In genomic region chr10:25080880-25081581, GRCh38 we compare ENCODE assay signal across 8 cellular contexts.
DNase-seq lines count a peak whose midpoint lies in the region; ATAC-seq and TF ChIP-seq lines count a peak whose summit lies in the region.

No MANE protein-coding gene starts in this region.

- peak; percentile 77 for DNase-seq in BE2C
- peak; percentile 41 for DNase-seq in GM19238 (ENCODE audit: insufficient read length, low spot score)
- peak; percentile 78 to 93 for DNase-seq in NCI-H446 (lab: John Stamatoyannopoulos, UW)
- DNase-seq in activated CD4-positive, alpha-beta T cell treated with anti-CD3 and anti-CD28 coated beads for 1 hour, result peak; percentile 27
- no peak for DNase-seq in chondrocyte (ENCODE audit: low spot score)
- DNase-seq in left lung, result peak in 1 of 2 donors; percentile 80
- peak; percentile 43 to 62 for DNase-seq in stimulated activated CD4-positive, alpha-beta T cell treated with anti-CD3 and anti-CD28 coated beads, Interleukin-4, amount 100 ng/mL, for 48 hours (ENCODE audit: low read depth in 2 of 2)

- ATAC-seq in HG03354 (IDR thresholded peaks at IDR 0.05; ENCODE audit: poor library complexity, severe bottlenecking, unreplicated experiment), result peak; percentile 74
- ATAC-seq in left lung, result peak; percentile 95

- H3K4me1 ChIP-seq in BE2C (no peaks in the 10 kb centered on the region), left lung (peaks cover 4 to 8% of the 10 kb centered on the region in 2 donors)

- intact Hi-C loops in left lung (cut with DNase I), result no loop called here

- peak overlapping the region; percentile 17 for H3K4me3 Mint-ChIP-seq in chondrocyte (ENCODE audit: unreplicated experiment)

- no peaks in the 10 kb centered on the region for H3K9me3 Mint-ChIP-seq in chondrocyte (ENCODE audit: low read depth)

- H3K27me3 ChIP-seq in BE2C, result no peaks in the 10 kb centered on the region
- H3K27me3 ChIP-seq in left lung, result no peaks in the 10 kb centered on the region

- H3K4me1 Mint-ChIP-seq in chondrocyte (ENCODE audit: low read depth), result peaks cover 60% of the 10 kb centered on the region

- peak overlapping the region; percentile 85 for H3K27ac Mint-ChIP-seq in chondrocyte (ENCODE audit: unreplicated experiment)

- H3K9me3 ChIP-seq in BE2C, result no peaks in the 10 kb centered on the region
- H3K9me3 ChIP-seq in left lung, result no peaks in the 10 kb centered on the region

- TF ChIP-seq CTCF in BE2C (IDR thresholded peaks at IDR 0.05; ENCODE audit: low read depth, low read length) (peak; percentile 91), chondrocyte (IDR thresholded peaks at IDR 0.05) (peak; percentile 97), left lung (IDR thresholded peaks at IDR 0.05) (peak; percentile 71 to 89)

- H3K27ac ChIP-seq in left lung, result peak overlapping the region in 1 of 2 donors; percentile 37

- H3K4me3 ChIP-seq in BE2C (ENCODE audit: low read depth, low read length), result no peak overlapping the region
- no peak overlapping the region for H3K4me3 ChIP-seq in left lung

- H3K36me3 Mint-ChIP-seq in chondrocyte (ENCODE audit: low read depth), result no peaks in the 10 kb centered on the region

- H3K36me3 ChIP-seq in BE2C (no peaks in the 10 kb centered on the region), left lung (no peaks in the 10 kb centered on the region)

- no peaks in the 10 kb centered on the region for H3K27me3 Mint-ChIP-seq in chondrocyte (ENCODE audit: low read depth)
